ENCODE assay signal across 8 cellular contexts in genomic region chr6:35919085-35919826, GRCh38. TPM values are rescaled to one million over a fixed set of nuclear protein-coding genes. Genes with fewer than 3 reads are reported as not detected.
DNase-seq lines count a peak whose midpoint lies in the region; ATAC-seq and TF ChIP-seq lines count a peak whose summit lies in the region.

No MANE protein-coding gene starts in this region.

- POLR2A ChIA-PET in T-cell (lab: Charles Lee): no interaction called here

- H3K4me3 Mint-ChIP-seq in T-cell: peak overlapping the region; percentile 89 to 97 (median 90)

- TF ChIP-seq POLR2A in ovary (IDR thresholded peaks at IDR 0.05): no peak

- ATAC-seq in HG03196 (IDR thresholded peaks at IDR 0.05; ENCODE audit: unreplicated experiment) (peak; percentile 13), T-cell (replicated peaks in 1 of 4) (peak; percentile 6 to 35 (median 22)), HG03175 (IDR thresholded peaks at IDR 0.05; ENCODE audit: unreplicated experiment) (no peak)

- H3K27me3 ChIP-seq in ovary: no peaks in the 10 kb centered on the region

- CTCF ChIA-PET in T-cell (lab: Charles Lee): no interaction called here

- no peaks in the 10 kb centered on the region for H3K27me3 Mint-ChIP-seq in T-cell

- intact Hi-C loops in ovary (cut with DNase I): no loop called here

- peaks cover 37 to 51% (median 44%) of the 10 kb centered on the region in 3 donors for H3K4me1 Mint-ChIP-seq in T-cell

- DNase-seq in GM12864 (ENCODE audit: low read depth) (no peak), T-cell (no peak), fibroblast of gingiva (ENCODE audit: low read depth) (peak; percentile 45), ovary (no peak), NCI-H1105 (lab: John Stamatoyannopoulos, UW) (no peak)
- no peak for DNase-seq in central memory CD4-positive, alpha-beta T cell

- H3K36me3 Mint-ChIP-seq in T-cell: peaks cover 10% of the 10 kb centered on the region

- H3K27ac ChIP-seq in ovary: no peak overlapping the region

- TF ChIP-seq CTCF in GM12864 (IDR thresholded peaks at IDR 0.05; ENCODE audit: low read depth, low read length, missing control alignments) (no peak), ovary (IDR thresholded peaks at IDR 0.05) (no peak)

- no peaks in the 10 kb centered on the region for H3K9me3 ChIP-seq in ovary

- H3K4me3 ChIP-seq in GM12864 (ENCODE audit: low read depth, low read length) (peak overlapping the region; percentile 68), ovary (peak overlapping the region; percentile 89)

- peaks cover 3% of the 10 kb centered on the region for H3K4me1 ChIP-seq in ovary (ENCODE audit: insufficient read depth)

- H3K36me3 ChIP-seq in ovary: no peaks in the 10 kb centered on the region

- 26 to 34% (median 27%) methylated on average over 9 of the region's 9 CpGs for WGBS in ovary, 3 donors

- no peak for TF ChIP-seq EP300 in ovary (IDR thresholded peaks at IDR 0.05)

- no peaks in the 10 kb centered on the region for H3K9me3 Mint-ChIP-seq in T-cell

- peak overlapping the region; percentile 85 to 88 for H3K27ac Mint-ChIP-seq in T-cell

RNA-seq across cellular contexts. Expression of gene SRPK1, which starts 1.6 kb away (rescaled TPM):
- total RNA-seq in T-cell (10 to 100 TPM; 37.2 to 45.8 (median 40.9) TPM), ovary (10 to 100 TPM; 21.1 to 28.4 (median 23.5) TPM)
- 10 to 100 TPM in 1 of 2 donors, 1 to 10 TPM in 1; 7.3 to 18.5 TPM for polyA plus RNA-seq in ovary
